ENCODE assay signal across 1 cellular context in the genomic region with DNA sequence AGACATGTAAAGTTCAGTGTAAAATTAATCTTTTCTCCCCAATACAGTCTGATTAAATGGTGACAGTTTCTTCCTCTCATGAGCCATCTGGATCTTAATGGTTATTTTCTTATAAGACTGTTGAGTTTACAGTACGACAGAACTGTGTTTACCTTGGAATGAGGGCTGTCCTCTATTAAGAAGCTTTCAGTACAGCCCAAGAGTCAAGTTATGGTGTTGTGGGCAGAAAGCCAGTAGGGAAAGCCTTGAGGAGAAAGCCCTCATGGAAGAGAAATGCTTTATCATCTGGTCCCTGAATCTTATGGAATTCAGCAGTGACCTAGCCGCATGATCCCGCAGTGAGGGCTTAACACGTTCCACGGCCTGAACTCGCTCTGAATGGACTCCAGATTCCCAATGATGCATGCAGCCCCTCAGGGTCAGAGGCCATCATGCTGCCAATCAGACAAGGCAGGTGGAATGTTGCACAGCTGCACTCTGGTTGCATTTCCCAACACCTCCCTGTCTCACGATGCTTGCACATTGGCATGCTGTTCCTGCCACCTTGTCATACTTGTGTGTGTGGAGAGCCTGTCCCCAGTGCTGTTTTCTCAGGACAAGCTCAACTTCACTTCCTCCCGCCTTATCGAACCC.
TF ChIP-seq lines count a peak whose summit lies in the region.

No MANE protein-coding gene starts in this region.

TF ChIP-seq in H1, 55 proteins besides CTCF, POLR2A, EP300 and RAD21 (continued from another document):
- TF ChIP-seq BRCA1 (IDR thresholded peaks at IDR 0.05; ENCODE audit: low read depth, low read length) (no peak), SP1 (IDR thresholded peaks at IDR 0.05; ENCODE audit: low read depth, low read length) (no peak), GTF2F1 (IDR thresholded peaks at IDR 0.05; ENCODE audit: borderline replicate concordance, low read depth, low read length) (no peak)
